ENCODE assay signal across 8 cellular contexts in the genomic region with DNA sequence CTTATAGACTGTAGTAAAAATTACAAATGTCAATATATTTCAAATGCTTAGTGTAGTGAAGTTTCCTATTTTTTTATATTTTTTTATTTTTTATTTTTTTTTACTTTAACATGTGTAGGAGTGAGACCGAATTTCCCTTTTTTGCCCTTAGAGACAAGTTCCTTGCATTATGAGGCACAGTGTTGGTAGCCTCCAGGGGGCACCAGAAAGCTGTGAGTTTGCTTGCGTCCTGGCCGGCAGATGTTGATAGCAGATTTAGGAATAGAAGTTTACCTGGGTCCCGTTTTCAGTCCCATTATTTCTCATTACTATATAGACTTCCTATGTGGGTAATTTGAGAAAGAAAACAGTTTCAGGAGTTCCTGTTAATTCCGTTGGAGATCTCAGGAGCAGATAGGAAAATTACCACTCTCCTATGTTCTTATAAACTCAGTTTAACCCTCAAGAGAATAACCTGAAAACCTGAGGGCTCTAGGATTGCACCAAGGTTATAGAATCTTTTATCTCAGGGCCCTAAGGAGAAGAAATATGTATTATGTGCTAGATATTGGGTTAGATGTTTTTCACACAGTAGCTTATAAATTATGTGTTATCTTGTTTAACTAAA.
A peak's percentile ranks its signal among the peaks of the same experiment; 100 is the strongest.
DNase-seq lines count a peak whose midpoint lies in the region; ATAC-seq lines count a peak whose summit lies in the region.

No MANE protein-coding gene starts in this region.

- H3K4me1 Mint-ChIP-seq in activated T-helper 17 cell treated with anti-CD3 and anti-CD28 coated beads, Interleukin-2, amount 50 U/mL, for 72 hours = no peaks in the 10 kb centered on the region

- H3K4me3 Mint-ChIP-seq in activated T-helper 17 cell treated with anti-CD3 and anti-CD28 coated beads, Interleukin-2, amount 50 U/mL, for 72 hours = no peak overlapping the region

- no peaks in the 10 kb centered on the region for H3K9me3 Mint-ChIP-seq in activated T-helper 17 cell treated with anti-CD3 and anti-CD28 coated beads, Interleukin-2, amount 50 U/mL, for 72 hours

- ATAC-seq in GM19463 (IDR thresholded peaks at IDR 0.05; ENCODE audit: unreplicated experiment) (peak; percentile 73), HG03469 (IDR thresholded peaks at IDR 0.05; ENCODE audit: unreplicated experiment) (peak; percentile 74)
- ATAC-seq in activated T-helper 17 cell treated with anti-CD3 and anti-CD28 coated beads, Interleukin-2, amount 50 U/mL, for 72 hours (replicated peaks) = peak; percentile 39

- intact Hi-C loops in head of caudate nucleus (cut with DNase I) = loop anchor here (5.0 kb wide), 1 partner anchor 330 kb away; no protein-coding TSS in a partner anchor

- peak; percentile 5 for DNase-seq in DMS153 (lab: John Stamatoyannopoulos, UW)
- peak; percentile 20 for DNase-seq in NCI-H82 treated with DMSO at 0.1 percent for 48 hours (lab: John Stamatoyannopoulos, UW; ENCODE audit: unreplicated experiment)
- DNase-seq in head of caudate nucleus = peak; percentile 54 to 88 (median 74)
- peak; percentile 27 for DNase-seq in retina
- no peak for DNase-seq in occipital lobe (lab: John Stamatoyannopoulos, UW)

- no peaks in the 10 kb centered on the region for H3K27me3 Mint-ChIP-seq in activated T-helper 17 cell treated with anti-CD3 and anti-CD28 coated beads, Interleukin-2, amount 50 U/mL, for 72 hours

- no peak overlapping the region for H3K27ac Mint-ChIP-seq in activated T-helper 17 cell treated with anti-CD3 and anti-CD28 coated beads, Interleukin-2, amount 50 U/mL, for 72 hours

- H3K36me3 Mint-ChIP-seq in activated T-helper 17 cell treated with anti-CD3 and anti-CD28 coated beads, Interleukin-2, amount 50 U/mL, for 72 hours (ENCODE audit: low read depth) = no peaks in the 10 kb centered on the region
